In the genomic region with DNA sequence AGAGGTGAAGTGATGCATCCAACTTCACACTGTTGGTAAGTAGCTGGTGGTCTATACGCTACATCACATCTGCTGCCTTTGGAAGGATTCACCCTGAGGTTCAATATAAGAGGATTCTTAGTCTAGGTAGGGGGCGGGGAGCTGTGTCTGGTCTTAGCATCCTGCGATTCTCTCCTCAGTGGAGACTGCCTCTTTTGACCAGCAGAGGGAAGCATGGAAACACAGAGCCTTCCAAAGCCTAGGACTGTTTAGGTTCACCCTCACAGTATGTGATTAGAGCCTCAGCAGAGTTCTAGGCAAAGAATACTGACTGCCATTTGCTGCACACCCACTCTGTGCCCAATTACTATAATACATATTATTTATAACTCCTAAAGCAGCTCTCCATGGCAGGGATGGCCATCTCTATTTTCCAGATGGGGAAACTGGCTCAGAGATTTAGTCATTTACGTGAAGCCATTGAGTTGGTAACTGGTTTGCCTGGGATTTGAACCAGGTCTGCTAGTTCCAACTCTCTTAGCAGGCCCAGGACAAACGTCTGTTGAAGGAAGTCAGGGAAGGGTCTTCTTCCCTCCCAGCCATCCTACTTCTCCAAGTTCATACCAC, we compare ENCODE assay signal across 8 cellular contexts.
A peak's percentile ranks its signal among the peaks of the same experiment; 100 is the strongest.
DNase-seq lines count a peak whose midpoint lies in the region; ATAC-seq and TF ChIP-seq lines count a peak whose summit lies in the region.

No MANE protein-coding gene starts in this region.

- no peak for ATAC-seq in HG03108 (IDR thresholded peaks at IDR 0.05; ENCODE audit: unreplicated experiment)

- H3K4me1 ChIP-seq in tibial artery: peaks cover 0 to 6% (median 0%) of the 10 kb centered on the region in 4 donors

- intact Hi-C loops in tibial artery (cut with DNase I; ENCODE audit: low total_unique reads): no loop called here

- TF ChIP-seq CTCF in astrocyte of the cerebellum (IDR thresholded peaks at IDR 0.05; ENCODE audit: low read depth, low read length, missing control alignments): peak; percentile 72
- peak; percentile 39 to 45 for TF ChIP-seq CTCF in tibial artery (IDR thresholded peaks at IDR 0.05)

- DNase-seq in stimulated activated CD4-positive, alpha-beta T cell treated with anti-CD3 and anti-CD28 coated beads, Interleukin-15, amount 100 ng/mL, for 24 hours: peak; percentile 10
- DNase-seq in stimulated activated CD4-positive, alpha-beta T cell treated with anti-CD3 and anti-CD28 coated beads, Interleukin-4, amount 100 ng/mL, for 4 hours: no peak
- DNase-seq in NCI-H2196 (lab: John Stamatoyannopoulos, UW; ENCODE audit: unreplicated experiment) (peak; percentile 64), astrocyte of the cerebellum (ENCODE audit: low read depth) (peak; percentile 3), inferior parietal cortex (ENCODE audit: extremely low spot score) (peak; percentile 52), tibial artery (peak in 1 of 2 donors; percentile 47), GDM1 (lab: John Stamatoyannopoulos, UW) (no peak)

- no peak overlapping the region for H3K27ac ChIP-seq in tibial artery

- no peaks in the 10 kb centered on the region for H3K36me3 ChIP-seq in tibial artery

- in situ Hi-C loops in astrocyte of the cerebellum (cut with HindIII; ENCODE audit: low sequenced_read_pairs): no loop called here

- H3K4me3 ChIP-seq in astrocyte of the cerebellum (ENCODE audit: low read depth, low read length): no peak overlapping the region
- H3K4me3 ChIP-seq in tibial artery: no peak overlapping the region

- H3K27me3 ChIP-seq in tibial artery: peaks cover 0 to 14% of the 10 kb centered on the region in 2 donors

- no peaks in the 10 kb centered on the region for H3K9me3 ChIP-seq in tibial artery

Comparison
In these comparisons a context has a peak if more than half of its experiments do, and no peak if none do; other contexts are left out.
1. DNase-seq: peak in stimulated activated CD4-positive, alpha-beta T cell treated with anti-CD3 and anti-CD28 coated beads, Interleukin-15, amount 100 ng/mL, for 24 hours (single experiment), NCI-H2196 (single experiment), astrocyte of the cerebellum (single experiment) and inferior parietal cortex (single experiment); none in stimulated activated CD4-positive, alpha-beta T cell treated with anti-CD3 and anti-CD28 coated beads, Interleukin-4, amount 100 ng/mL, for 4 hours (0 of 2) and GDM1 (single experiment).